Comparison of ENCODE assay signal across 13 cellular contexts in genomic region chr3:27326211-27326948, GRCh38. TPM values are rescaled to one million over a fixed set of nuclear protein-coding genes. Genes with fewer than 3 reads are reported as not detected.
DNase-seq lines count a peak whose midpoint lies in the region; ATAC-seq, FAIRE-seq and TF ChIP-seq lines count a peak whose summit lies in the region.
"Had no signal": no experiment of that assay in that cellular context is flagged by ENCODE, and none has a peak within 500 bp of the region (broad histone marks: within the 10 kb centered on the region; RNA-seq: fewer than 3 reads in every experiment).

No MANE protein-coding gene starts in this region.

- H3K4me1 ChIP-seq in skeletal muscle tissue (ENCODE audit: control insufficient read depth in 3 of 3, insufficient read depth in 3 of 3, low read length in 3 of 3): peaks cover 21 to 41% (median 24%) of the 10 kb centered on the region in 3 donors
- H3K4me1 ChIP-seq: HAP-1 had no signal

- H3K36me3 ChIP-seq in brain microvascular endothelial cell (replicated peaks) (no peaks in the 10 kb centered on the region), skeletal muscle tissue (ENCODE audit: control insufficient read depth in 3 of 3, insufficient read depth in 3 of 3, low read length in 3 of 3) (no peaks in the 10 kb centered on the region)
- H3K36me3 ChIP-seq: HAP-1, Peyer's patch had no signal

- H3K9me3 ChIP-seq in skeletal muscle tissue (ENCODE audit: control insufficient read depth in 3 of 3, low read length in 3 of 3): no peaks in the 10 kb centered on the region
- H3K9me3 ChIP-seq: Peyer's patch had no signal

- DNase-seq in H54 (ENCODE audit: insufficient read length, low spot score) (peak; percentile 26), brain microvascular endothelial cell (peak; percentile 87), left ventricle myocardium superior (no peak), medulla oblongata (ENCODE audit: extremely low spot score) (no peak), GDM1 (lab: John Stamatoyannopoulos, UW) (no peak), DMS53 treated with DMSO at 0.1 percent for 48 hours (lab: John Stamatoyannopoulos, UW; ENCODE audit: unreplicated experiment) (no peak)
- DNase-seq in activated CD4-positive, CD25-positive, alpha-beta regulatory T cell treated with anti-CD3 and anti-CD28 coated beads, Interleukin-2, amount 50 U/mL, for 72 hours: no peak
- DNase-seq: activated CD4-positive, alpha-beta T cell treated with anti-CD3 and anti-CD28 coated beads for 4 hours; activated naive CD4-positive, alpha-beta T cell treated with Interleukin-2 at 50 U/mL for 16 hours; DMS53; Peyer's patch had no signal

- peak overlapping the region; percentile 71 for H3K27ac ChIP-seq in brain microvascular endothelial cell
- peak overlapping the region; percentile 77 for H3K27ac ChIP-seq in skeletal muscle tissue (ENCODE audit: low read depth, low read length)

- TF ChIP-seq POLR2A in H54 (IDR thresholded peaks at IDR 0.05; ENCODE audit: low read depth, low read length): no peak

- intact Hi-C loops in left ventricle myocardium superior (cut with micrococcal nuclease): no loop called here

- in situ Hi-C loops in brain microvascular endothelial cell (cut with HindIII; ENCODE audit: low pct_ligation_motif_present, low sequenced_read_pairs): no loop called here

- peak; percentile 88 for FAIRE-seq in H54 (lab: Jason Lieb, UNC)

- peak overlapping the region in 2 of 3 donors; percentile 12 to 77 for H3K9ac ChIP-seq in skeletal muscle tissue (ENCODE audit: low read depth in 1 of 3, low read length in 3 of 3)

- TF ChIP-seq CTCF in brain microvascular endothelial cell (IDR thresholded peaks at IDR 0.05; ENCODE audit: low read depth, low read length, missing control alignments): no peak

- H3K27me3 ChIP-seq in brain microvascular endothelial cell (replicated peaks): no peaks in the 10 kb centered on the region
- no peaks in the 10 kb centered on the region for H3K27me3 ChIP-seq in skeletal muscle tissue (ENCODE audit: control insufficient read depth in 3 of 3, insufficient read depth in 3 of 3, low read length in 3 of 3)
- H3K27me3 ChIP-seq: Peyer's patch had no signal

- peak; percentile 90 for ATAC-seq in left ventricle myocardium superior

- H3K4me3 ChIP-seq in brain microvascular endothelial cell (ENCODE audit: low read depth, low read length) (no peak overlapping the region), skeletal muscle tissue (ENCODE audit: low read length in 3 of 3) (peak overlapping the region in 2 of 3 donors; percentile 16 to 29)
- H3K4me3 ChIP-seq: HAP-1, Peyer's patch had no signal

RNA-seq across cellular contexts. Expression of gene NEK10, which starts 42.8 kb away (rescaled TPM):
- total RNA-seq in left ventricle myocardium superior: 16.9 TPM
- total RNA-seq in skeletal muscle tissue: 15.1 TPM

Comparison
In these comparisons a context has a peak if more than half of its experiments do, and no peak if none do; other contexts are left out.
1. DNase-seq: peak in H54 (single experiment) and brain microvascular endothelial cell (single experiment); none in left ventricle myocardium superior (single experiment), medulla oblongata (single experiment), GDM1 (single experiment), DMS53 treated with DMSO at 0.1 percent for 48 hours (single experiment) and activated CD4-positive, CD25-positive, alpha-beta regulatory T cell treated with anti-CD3 and anti-CD28 coated beads, Interleukin-2, amount 50 U/mL, for 72 hours (single experiment).